In the genomic region with DNA sequence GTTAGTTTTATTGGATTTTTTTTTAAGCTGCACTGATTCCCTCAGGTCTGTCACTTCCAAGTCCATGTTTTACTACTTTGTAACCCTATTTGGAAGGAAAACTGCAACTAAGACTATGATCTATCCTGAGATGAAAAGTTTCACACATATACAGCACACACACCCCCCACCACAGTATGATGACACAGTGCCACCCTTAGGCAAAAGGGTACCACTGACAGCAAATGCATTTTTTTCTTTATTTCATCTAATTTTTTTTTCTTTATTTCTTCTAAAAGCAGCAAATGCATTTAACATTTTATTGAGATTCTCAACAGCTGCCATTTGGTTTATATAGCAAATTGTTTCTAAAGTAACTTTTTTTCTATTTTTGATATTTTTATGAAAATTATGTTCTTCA, we compare ENCODE assay signal across 8 cellular contexts. TPM values are rescaled to one million over a fixed set of nuclear protein-coding genes. Genes with fewer than 3 reads are reported as not detected.
DNase-seq lines count a peak whose midpoint lies in the region; ATAC-seq and TF ChIP-seq lines count a peak whose summit lies in the region.

No MANE protein-coding gene starts in this region.

- H3K4me1 Mint-ChIP-seq in activated CD4-positive, alpha-beta memory T cell treated with anti-CD3 and anti-CD28 coated beads for 36 hours (ENCODE audit: low read depth): no peaks in the 10 kb centered on the region

- H3K27ac Mint-ChIP-seq in activated CD4-positive, alpha-beta memory T cell treated with anti-CD3 and anti-CD28 coated beads for 36 hours: no peak overlapping the region

- no peak overlapping the region for H3K4me3 Mint-ChIP-seq in activated CD4-positive, alpha-beta memory T cell treated with anti-CD3 and anti-CD28 coated beads for 36 hours

- no peaks in the 10 kb centered on the region for H3K36me3 Mint-ChIP-seq in activated CD4-positive, alpha-beta memory T cell treated with anti-CD3 and anti-CD28 coated beads for 36 hours

- peak; percentile 47 for TF ChIP-seq CTCF in LNCAP (IDR thresholded peaks at IDR 0.05)

- H3K27me3 Mint-ChIP-seq in activated CD4-positive, alpha-beta memory T cell treated with anti-CD3 and anti-CD28 coated beads for 36 hours: no peaks in the 10 kb centered on the region

- intact Hi-C loops in activated CD4-positive, alpha-beta memory T cell treated with anti-CD3 and anti-CD28 coated beads for 36 hours (cut with micrococcal nuclease): loop anchor here (1.0 to 2.0 kb wide), 2 partner anchors 54 to 143 kb away; partner anchors contain the start of gene CIB1

- ATAC-seq in HG02938 (IDR thresholded peaks at IDR 0.05; ENCODE audit: unreplicated experiment) (no peak), HG02623 (IDR thresholded peaks at IDR 0.05; ENCODE audit: unreplicated experiment) (no peak)

- peak; percentile 54 for DNase-seq in DMS53 (lab: John Stamatoyannopoulos, UW)
- no peak for DNase-seq in DMS53 treated with DMSO at 0.1 percent for 48 hours (lab: John Stamatoyannopoulos, UW; ENCODE audit: unreplicated experiment)
- peak; percentile 48 for DNase-seq in activated CD4-positive, alpha-beta memory T cell treated with anti-CD3 and anti-CD28 coated beads for 36 hours
- DNase-seq in germinal center (ENCODE audit: low spot score): peak; percentile 25
- no peak for DNase-seq in NCI-H2107 (lab: John Stamatoyannopoulos, UW)

- CTCF ChIA-PET in activated CD4-positive, alpha-beta memory T cell treated with anti-CD3 and anti-CD28 coated beads for 36 hours (lab: Charles Lee): interaction anchor here (0.9 to 1.3 kb wide), 4 partner anchors 14 to 143 kb away, joined by 3 to 4 read pairs (median 3); no protein-coding TSS in a partner anchor

- no peaks in the 10 kb centered on the region for H3K9me3 Mint-ChIP-seq in activated CD4-positive, alpha-beta memory T cell treated with anti-CD3 and anti-CD28 coated beads for 36 hours

- POLR2A ChIA-PET in activated CD4-positive, alpha-beta memory T cell treated with anti-CD3 and anti-CD28 coated beads for 36 hours (lab: Charles Lee): no interaction called here

RNA-seq across cellular contexts. Expression of gene NGRN, which starts 21.2 kb away (rescaled TPM):
- total RNA-seq in activated CD4-positive, alpha-beta memory T cell treated with anti-CD3 and anti-CD28 coated beads for 36 hours: 10 to 100 TPM; 25.3 to 28.6 TPM

RNA-seq across cellular contexts. Expression of gene TTLL13, which starts 37.3 kb away (rescaled TPM):
- under 1 TPM; 0.55 to 0.73 TPM for total RNA-seq in activated CD4-positive, alpha-beta memory T cell treated with anti-CD3 and anti-CD28 coated beads for 36 hours

RNA-seq across cellular contexts. Expression of gene GDPGP1, which starts 52.7 kb away (rescaled TPM):
- total RNA-seq in activated CD4-positive, alpha-beta memory T cell treated with anti-CD3 and anti-CD28 coated beads for 36 hours: 1 to 10 TPM; 8.0 to 9.2 TPM

RNA-seq across cellular contexts. Expression of gene CIB1, which starts 52.9 kb away (rescaled TPM):
- 100 to 1,000 TPM; 162 to 170 TPM for total RNA-seq in activated CD4-positive, alpha-beta memory T cell treated with anti-CD3 and anti-CD28 coated beads for 36 hours

Comparison
In these comparisons a context has a peak if more than half of its experiments do, and no peak if none do; other contexts are left out.
1. DNase-seq: peak in DMS53 (single experiment), activated CD4-positive, alpha-beta memory T cell treated with anti-CD3 and anti-CD28 coated beads for 36 hours (single experiment) and germinal center (single experiment); none in DMS53 treated with DMSO at 0.1 percent for 48 hours (single experiment) and NCI-H2107 (single experiment).